In genomic region chr18:5424903-5425302, GRCh38 we compare ENCODE assay signal across 8 cellular contexts.
A peak's percentile ranks its signal among the peaks of the same experiment; 100 is the strongest.
DNase-seq lines count a peak whose midpoint lies in the region; ATAC-seq and TF ChIP-seq lines count a peak whose summit lies in the region.

No MANE protein-coding gene starts in this region.

- peak; percentile 78 for TF ChIP-seq CTCF in glutamatergic neuron (IDR thresholded peaks at IDR 0.05; ENCODE audit: partially characterized antibody, unreplicated experiment)

- peaks cover 2% of the 10 kb centered on the region for H3K27me3 Mint-ChIP-seq in glutamatergic neuron (ENCODE audit: unreplicated experiment)

- H3K4me3 Mint-ChIP-seq in glutamatergic neuron (ENCODE audit: unreplicated experiment): no peak overlapping the region

- no peaks in the 10 kb centered on the region for H3K9me3 Mint-ChIP-seq in glutamatergic neuron (ENCODE audit: unreplicated experiment)

- H3K4me1 Mint-ChIP-seq in glutamatergic neuron (ENCODE audit: low read depth, unreplicated experiment): no peaks in the 10 kb centered on the region

- peak; percentile 72 for ATAC-seq in HG03159 (IDR thresholded peaks at IDR 0.05; ENCODE audit: unreplicated experiment)
- no peak for ATAC-seq in GM21447 (IDR thresholded peaks at IDR 0.05; ENCODE audit: unreplicated experiment)

- H3K27ac Mint-ChIP-seq in glutamatergic neuron (ENCODE audit: unreplicated experiment): no peak overlapping the region

- H3K36me3 Mint-ChIP-seq in glutamatergic neuron (ENCODE audit: unreplicated experiment): no peaks in the 10 kb centered on the region

- peak; percentile 3 to 26 for DNase-seq in SHP77 (lab: John Stamatoyannopoulos, UW)
- no peak for DNase-seq in SHP77 treated with DMSO at 0.1 percent for 48 hours (lab: John Stamatoyannopoulos, UW)
- DNase-seq in RPMI8226: peak; percentile 68
- no peak for DNase-seq in glutamatergic neuron
- DNase-seq in NCI-H128 (lab: John Stamatoyannopoulos, UW; ENCODE audit: unreplicated experiment): no peak
- no peak for DNase-seq in mesenteric fat pad (ENCODE audit: low spot score)

Comparison
In these comparisons a context has a peak if more than half of its experiments do, and no peak if none do; other contexts are left out.
1. DNase-seq: peak in SHP77 (2 of 2) and RPMI8226 (single experiment); none in SHP77 treated with DMSO at 0.1 percent for 48 hours (single experiment), glutamatergic neuron (single experiment), NCI-H128 (single experiment) and mesenteric fat pad (single experiment).